1 cellular context compared by ENCODE assay signal in the genomic region with DNA sequence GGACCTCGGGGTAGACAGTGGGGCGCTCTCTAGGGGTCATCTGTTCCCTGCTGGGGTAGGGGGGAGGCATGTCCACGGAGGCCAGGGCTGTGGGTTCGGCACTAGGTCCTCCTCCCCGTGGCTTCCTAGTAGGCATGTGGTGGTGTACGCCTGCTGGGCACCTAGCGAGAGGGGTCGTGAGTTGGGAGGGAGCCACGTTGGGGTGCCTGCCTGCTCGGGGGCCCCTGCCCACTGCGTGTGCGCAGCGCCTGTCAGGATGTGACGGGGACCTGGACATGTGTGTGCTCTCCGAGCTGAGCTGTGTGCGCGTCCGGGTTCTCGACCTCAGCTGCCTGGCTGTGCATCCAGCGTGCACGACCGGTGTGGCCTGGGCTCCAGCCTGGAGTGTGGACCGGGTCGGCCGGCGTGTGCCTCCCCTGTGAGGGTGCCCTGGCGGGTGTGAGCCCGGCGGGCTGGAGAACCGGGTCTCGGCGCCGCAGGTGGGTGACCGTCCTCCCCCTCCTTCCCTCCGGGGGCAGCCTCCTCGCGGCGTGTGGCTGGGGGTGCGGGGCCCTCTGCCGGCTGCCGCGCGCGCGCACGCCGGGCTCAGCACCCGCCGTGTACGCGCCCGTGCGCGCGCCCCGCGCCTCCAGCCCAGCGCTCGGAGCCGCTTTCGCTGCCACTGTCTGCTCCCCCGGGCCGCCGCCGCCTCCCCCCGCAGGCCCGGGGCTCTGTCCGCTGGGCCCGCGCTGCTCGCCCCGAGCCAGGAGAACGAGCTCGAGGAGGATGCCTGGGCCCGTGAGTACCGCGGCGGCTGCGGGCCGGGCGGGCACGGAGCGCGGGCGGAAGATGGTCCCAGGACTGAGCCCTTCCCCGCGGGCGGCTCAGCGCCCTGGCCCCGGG.
TF ChIP-seq lines count a peak whose summit lies in the region.

A gene with protein sequence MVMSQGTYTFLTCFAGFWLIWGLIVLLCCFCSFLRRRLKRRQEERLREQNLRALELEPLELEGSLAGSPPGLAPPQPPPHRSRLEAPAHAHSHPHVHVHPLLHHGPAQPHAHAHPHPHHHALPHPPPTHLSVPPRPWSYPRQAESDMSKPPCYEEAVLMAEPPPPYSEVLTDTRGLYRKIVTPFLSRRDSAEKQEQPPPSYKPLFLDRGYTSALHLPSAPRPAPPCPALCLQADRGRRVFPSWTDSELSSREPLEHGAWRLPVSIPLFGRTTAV (plus strand): TSS at position 631 of the 882 bp plus-strand sequence. CDS start 8,254 bp downstream, outside the sequence.

TF ChIP-seq in K562, 482 proteins besides CTCF, POLR2A, EP300 and RAD21 (continued from another document and continues in another):
- TF ChIP-seq, protein P1, sequence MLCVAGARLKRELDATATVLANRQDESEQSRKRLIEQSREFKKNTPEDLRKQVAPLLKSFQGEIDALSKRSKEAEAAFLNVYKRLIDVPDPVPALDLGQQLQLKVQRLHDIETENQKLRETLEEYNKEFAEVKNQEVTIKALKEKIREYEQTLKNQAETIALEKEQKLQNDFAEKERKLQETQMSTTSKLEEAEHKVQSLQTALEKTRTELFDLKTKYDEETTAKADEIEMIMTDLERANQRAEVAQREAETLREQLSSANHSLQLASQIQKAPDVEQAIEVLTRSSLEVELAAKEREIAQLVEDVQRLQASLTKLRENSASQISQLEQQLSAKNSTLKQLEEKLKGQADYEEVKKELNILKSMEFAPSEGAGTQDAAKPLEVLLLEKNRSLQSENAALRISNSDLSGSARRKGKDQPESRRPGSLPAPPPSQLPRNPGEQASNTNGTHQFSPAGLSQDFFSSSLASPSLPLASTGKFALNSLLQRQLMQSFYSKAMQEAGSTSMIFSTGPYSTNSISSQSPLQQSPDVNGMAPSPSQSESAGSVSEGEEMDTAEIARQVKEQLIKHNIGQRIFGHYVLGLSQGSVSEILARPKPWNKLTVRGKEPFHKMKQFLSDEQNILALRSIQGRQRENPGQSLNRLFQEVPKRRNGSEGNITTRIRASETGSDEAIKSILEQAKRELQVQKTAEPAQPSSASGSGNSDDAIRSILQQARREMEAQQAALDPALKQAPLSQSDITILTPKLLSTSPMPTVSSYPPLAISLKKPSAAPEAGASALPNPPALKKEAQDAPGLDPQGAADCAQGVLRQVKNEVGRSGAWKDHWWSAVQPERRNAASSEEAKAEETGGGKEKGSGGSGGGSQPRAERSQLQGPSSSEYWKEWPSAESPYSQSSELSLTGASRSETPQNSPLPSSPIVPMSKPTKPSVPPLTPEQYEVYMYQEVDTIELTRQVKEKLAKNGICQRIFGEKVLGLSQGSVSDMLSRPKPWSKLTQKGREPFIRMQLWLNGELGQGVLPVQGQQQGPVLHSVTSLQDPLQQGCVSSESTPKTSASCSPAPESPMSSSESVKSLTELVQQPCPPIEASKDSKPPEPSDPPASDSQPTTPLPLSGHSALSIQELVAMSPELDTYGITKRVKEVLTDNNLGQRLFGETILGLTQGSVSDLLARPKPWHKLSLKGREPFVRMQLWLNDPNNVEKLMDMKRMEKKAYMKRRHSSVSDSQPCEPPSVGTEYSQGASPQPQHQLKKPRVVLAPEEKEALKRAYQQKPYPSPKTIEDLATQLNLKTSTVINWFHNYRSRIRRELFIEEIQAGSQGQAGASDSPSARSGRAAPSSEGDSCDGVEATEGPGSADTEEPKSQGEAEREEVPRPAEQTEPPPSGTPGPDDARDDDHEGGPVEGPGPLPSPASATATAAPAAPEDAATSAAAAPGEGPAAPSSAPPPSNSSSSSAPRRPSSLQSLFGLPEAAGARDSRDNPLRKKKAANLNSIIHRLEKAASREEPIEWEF (CRISPR knock-in tag; IDR thresholded peaks at IDR 0.05) = no peak
- TF ChIP-seq, protein P2, sequence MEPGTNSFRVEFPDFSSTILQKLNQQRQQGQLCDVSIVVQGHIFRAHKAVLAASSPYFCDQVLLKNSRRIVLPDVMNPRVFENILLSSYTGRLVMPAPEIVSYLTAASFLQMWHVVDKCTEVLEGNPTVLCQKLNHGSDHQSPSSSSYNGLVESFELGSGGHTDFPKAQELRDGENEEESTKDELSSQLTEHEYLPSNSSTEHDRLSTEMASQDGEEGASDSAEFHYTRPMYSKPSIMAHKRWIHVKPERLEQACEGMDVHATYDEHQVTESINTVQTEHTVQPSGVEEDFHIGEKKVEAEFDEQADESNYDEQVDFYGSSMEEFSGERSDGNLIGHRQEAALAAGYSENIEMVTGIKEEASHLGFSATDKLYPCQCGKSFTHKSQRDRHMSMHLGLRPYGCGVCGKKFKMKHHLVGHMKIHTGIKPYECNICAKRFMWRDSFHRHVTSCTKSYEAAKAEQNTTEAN (CRISPR knock-in tag; IDR thresholded peaks at IDR 0.05) = no peak
- peak; percentile 54 for TF ChIP-seq FUS (optimal IDR thresholded peaks at IDR 0.05; ENCODE audit: low read depth, low read length)
- no peak for TF ChIP-seq SMARCB1 (IDR thresholded peaks at IDR 0.05; ENCODE audit: insufficient read length, low read depth)
- no peak for TF ChIP-seq SMARCA4 (IDR thresholded peaks at IDR 0.05)
- TF ChIP-seq YY1 (IDR thresholded peaks at IDR 0.05; ENCODE audit: borderline replicate concordance in 1 of 3, control insufficient read depth in 1 of 3, extremely low read depth in 1 of 3, insufficient read depth in 3 of 3, insufficient read length in 1 of 3, insufficient replicate concordance in 2 of 3, low read depth in 1 of 3, low read length in 2 of 3) = peak in 1 of 3 experiments; percentile 5
- no peak for TF ChIP-seq PCBP2 (IDR thresholded peaks at IDR 0.05; ENCODE audit: low read depth, low read length, poor library complexity, severe bottlenecking)
- TF ChIP-seq, protein P3, sequence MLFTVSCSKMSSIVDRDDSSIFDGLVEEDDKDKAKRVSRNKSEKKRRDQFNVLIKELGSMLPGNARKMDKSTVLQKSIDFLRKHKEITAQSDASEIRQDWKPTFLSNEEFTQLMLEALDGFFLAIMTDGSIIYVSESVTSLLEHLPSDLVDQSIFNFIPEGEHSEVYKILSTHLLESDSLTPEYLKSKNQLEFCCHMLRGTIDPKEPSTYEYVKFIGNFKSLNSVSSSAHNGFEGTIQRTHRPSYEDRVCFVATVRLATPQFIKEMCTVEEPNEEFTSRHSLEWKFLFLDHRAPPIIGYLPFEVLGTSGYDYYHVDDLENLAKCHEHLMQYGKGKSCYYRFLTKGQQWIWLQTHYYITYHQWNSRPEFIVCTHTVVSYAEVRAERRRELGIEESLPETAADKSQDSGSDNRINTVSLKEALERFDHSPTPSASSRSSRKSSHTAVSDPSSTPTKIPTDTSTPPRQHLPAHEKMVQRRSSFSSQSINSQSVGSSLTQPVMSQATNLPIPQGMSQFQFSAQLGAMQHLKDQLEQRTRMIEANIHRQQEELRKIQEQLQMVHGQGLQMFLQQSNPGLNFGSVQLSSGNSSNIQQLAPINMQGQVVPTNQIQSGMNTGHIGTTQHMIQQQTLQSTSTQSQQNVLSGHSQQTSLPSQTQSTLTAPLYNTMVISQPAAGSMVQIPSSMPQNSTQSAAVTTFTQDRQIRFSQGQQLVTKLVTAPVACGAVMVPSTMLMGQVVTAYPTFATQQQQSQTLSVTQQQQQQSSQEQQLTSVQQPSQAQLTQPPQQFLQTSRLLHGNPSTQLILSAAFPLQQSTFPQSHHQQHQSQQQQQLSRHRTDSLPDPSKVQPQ (CRISPR knock-in tag; IDR thresholded peaks at IDR 0.05; ENCODE audit: borderline replicate concordance) = no peak
- TF ChIP-seq SPI1 (IDR thresholded peaks at IDR 0.05; ENCODE audit: borderline replicate concordance, low read depth, low read length) = no peak
- TF ChIP-seq CEBPB (tag; IDR thresholded peaks at IDR 0.05) = no peak
- no peak for TF ChIP-seq ZNF354B (CRISPR knock-in tag; IDR thresholded peaks at IDR 0.05)
- TF ChIP-seq, protein P4, sequence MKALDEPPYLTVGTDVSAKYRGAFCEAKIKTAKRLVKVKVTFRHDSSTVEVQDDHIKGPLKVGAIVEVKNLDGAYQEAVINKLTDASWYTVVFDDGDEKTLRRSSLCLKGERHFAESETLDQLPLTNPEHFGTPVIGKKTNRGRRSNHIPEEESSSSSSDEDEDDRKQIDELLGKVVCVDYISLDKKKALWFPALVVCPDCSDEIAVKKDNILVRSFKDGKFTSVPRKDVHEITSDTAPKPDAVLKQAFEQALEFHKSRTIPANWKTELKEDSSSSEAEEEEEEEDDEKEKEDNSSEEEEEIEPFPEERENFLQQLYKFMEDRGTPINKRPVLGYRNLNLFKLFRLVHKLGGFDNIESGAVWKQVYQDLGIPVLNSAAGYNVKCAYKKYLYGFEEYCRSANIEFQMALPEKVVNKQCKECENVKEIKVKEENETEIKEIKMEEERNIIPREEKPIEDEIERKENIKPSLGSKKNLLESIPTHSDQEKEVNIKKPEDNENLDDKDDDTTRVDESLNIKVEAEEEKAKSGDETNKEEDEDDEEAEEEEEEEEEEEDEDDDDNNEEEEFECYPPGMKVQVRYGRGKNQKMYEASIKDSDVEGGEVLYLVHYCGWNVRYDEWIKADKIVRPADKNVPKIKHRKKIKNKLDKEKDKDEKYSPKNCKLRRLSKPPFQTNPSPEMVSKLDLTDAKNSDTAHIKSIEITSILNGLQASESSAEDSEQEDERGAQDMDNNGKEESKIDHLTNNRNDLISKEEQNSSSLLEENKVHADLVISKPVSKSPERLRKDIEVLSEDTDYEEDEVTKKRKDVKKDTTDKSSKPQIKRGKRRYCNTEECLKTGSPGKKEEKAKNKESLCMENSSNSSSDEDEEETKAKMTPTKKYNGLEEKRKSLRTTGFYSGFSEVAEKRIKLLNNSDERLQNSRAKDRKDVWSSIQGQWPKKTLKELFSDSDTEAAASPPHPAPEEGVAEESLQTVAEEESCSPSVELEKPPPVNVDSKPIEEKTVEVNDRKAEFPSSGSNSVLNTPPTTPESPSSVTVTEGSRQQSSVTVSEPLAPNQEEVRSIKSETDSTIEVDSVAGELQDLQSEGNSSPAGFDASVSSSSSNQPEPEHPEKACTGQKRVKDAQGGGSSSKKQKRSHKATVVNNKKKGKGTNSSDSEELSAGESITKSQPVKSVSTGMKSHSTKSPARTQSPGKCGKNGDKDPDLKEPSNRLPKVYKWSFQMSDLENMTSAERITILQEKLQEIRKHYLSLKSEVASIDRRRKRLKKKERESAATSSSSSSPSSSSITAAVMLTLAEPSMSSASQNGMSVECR (CRISPR knock-in tag; IDR thresholded peaks at IDR 0.05) = 0 out of 2 replicates have a peak, but pooled peaks have one; percentile 11
- peak; percentile 24 for TF ChIP-seq SNRNP70 (optimal IDR thresholded peaks at IDR 0.05; ENCODE audit: low read depth, low read length)
- TF ChIP-seq, protein P5, sequence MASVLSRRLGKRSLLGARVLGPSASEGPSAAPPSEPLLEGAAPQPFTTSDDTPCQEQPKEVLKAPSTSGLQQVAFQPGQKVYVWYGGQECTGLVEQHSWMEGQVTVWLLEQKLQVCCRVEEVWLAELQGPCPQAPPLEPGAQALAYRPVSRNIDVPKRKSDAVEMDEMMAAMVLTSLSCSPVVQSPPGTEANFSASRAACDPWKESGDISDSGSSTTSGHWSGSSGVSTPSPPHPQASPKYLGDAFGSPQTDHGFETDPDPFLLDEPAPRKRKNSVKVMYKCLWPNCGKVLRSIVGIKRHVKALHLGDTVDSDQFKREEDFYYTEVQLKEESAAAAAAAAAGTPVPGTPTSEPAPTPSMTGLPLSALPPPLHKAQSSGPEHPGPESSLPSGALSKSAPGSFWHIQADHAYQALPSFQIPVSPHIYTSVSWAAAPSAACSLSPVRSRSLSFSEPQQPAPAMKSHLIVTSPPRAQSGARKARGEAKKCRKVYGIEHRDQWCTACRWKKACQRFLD (CRISPR knock-in tag; IDR thresholded peaks at IDR 0.05) = no peak
- TF ChIP-seq OTX1 (CRISPR knock-in tag; IDR thresholded peaks at IDR 0.05) = peak; percentile 74; the same call in 1 of the 2 replicates
- no peak for TF ChIP-seq DPF2 (IDR thresholded peaks at IDR 0.05)
- no peak for TF ChIP-seq NEUROD1 (IDR thresholded peaks at IDR 0.05; ENCODE audit: borderline replicate concordance, low read depth, low read length, partially characterized antibody)
- TF ChIP-seq, protein P6, sequence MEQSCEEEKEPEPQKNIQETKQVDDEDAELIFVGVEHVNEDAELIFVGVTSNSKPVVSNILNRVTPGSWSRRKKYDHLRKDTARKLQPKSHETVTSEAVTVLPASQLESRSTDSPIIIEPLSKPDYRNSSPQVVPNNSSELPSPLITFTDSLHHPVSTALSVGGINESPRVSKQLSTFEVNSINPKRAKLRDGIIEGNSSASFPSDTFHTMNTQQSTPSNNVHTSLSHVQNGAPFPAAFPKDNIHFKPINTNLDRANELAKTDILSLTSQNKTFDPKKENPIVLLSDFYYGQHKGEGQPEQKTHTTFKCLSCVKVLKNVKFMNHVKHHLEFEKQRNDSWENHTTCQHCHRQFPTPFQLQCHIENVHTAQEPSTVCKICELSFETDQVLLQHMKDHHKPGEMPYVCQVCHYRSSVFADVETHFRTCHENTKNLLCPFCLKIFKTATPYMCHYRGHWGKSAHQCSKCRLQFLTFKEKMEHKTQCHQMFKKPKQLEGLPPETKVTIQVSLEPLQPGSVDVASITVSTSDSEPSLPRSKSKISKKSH (CRISPR knock-in tag; IDR thresholded peaks at IDR 0.05) = peak; percentile 32; the same call in 1 of the 2 replicates
- TF ChIP-seq ZBTB17 (CRISPR knock-in tag; IDR thresholded peaks at IDR 0.05) = peak; percentile 82
- TF ChIP-seq SMAD2 (IDR thresholded peaks at IDR 0.05; ENCODE audit: low read depth, low read length) = no peak
- TF ChIP-seq LEF1 (IDR thresholded peaks at IDR 0.05) = no peak
- TF ChIP-seq NR2C2 (CRISPR knock-in tag; IDR thresholded peaks at IDR 0.05) = peak; percentile 74; the same call in 1 of the 2 replicates
- no peak for TF ChIP-seq NR2C2 (tag; IDR thresholded peaks at IDR 0.05)
- 0 out of 2 replicates have a peak, but pooled peaks have one; percentile 16 for TF ChIP-seq NFXL1 (CRISPR knock-in tag; IDR thresholded peaks at IDR 0.05)
- TF ChIP-seq, protein P7, sequence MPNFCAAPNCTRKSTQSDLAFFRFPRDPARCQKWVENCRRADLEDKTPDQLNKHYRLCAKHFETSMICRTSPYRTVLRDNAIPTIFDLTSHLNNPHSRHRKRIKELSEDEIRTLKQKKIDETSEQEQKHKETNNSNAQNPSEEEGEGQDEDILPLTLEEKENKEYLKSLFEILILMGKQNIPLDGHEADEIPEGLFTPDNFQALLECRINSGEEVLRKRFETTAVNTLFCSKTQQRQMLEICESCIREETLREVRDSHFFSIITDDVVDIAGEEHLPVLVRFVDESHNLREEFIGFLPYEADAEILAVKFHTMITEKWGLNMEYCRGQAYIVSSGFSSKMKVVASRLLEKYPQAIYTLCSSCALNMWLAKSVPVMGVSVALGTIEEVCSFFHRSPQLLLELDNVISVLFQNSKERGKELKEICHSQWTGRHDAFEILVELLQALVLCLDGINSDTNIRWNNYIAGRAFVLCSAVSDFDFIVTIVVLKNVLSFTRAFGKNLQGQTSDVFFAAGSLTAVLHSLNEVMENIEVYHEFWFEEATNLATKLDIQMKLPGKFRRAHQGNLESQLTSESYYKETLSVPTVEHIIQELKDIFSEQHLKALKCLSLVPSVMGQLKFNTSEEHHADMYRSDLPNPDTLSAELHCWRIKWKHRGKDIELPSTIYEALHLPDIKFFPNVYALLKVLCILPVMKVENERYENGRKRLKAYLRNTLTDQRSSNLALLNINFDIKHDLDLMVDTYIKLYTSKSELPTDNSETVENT (CRISPR knock-in tag; IDR thresholded peaks at IDR 0.05) = peak; percentile 68; the same call in 1 of the 2 replicates
- TF ChIP-seq MAFG (tag; conservative IDR thresholded peaks at IDR 0.05) = no peak
